8 cellular contexts compared by ENCODE assay signal in the genomic region with DNA sequence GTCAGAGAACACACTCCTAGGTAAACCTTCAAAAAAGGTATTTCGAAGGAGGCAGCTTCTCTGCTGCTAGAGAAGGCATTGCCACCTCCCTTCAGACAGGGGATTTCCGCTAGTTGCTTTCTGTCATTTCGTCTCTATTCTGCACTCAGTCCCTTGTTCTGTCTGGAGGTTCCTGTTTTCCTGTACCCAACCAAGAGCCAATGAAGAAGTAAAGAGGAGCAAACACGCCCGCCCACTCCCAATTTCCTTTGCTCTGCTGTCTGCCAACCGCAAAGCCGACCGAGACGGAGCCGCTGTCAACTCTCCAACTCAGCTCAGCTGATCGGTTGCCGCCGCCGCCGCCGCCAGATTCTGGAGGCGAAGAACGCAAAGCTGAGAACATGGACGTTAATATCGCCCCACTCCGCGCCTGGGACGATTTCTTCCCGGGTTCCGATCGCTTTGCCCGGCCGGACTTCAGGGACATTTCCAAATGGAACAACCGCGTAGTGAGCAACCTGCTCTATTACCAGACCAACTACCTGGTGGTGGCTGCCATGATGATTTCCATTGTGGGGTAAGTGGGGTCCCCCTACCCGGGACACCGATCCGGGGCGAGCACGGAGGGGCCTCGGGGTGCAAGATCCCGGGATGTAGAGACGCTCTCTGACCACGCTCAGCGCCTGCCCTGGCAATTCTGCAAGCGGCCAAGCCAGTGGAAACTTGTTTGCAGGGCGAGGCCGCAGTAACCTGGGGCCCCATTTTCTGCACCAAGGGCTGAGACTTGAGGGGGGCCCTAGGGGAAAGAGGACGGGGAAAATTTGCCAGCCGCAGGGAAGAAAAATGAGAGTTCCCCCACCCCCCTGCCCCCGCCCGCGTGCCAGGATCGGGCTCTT. TPM values are rescaled to one million over a fixed set of nuclear protein-coding genes. Genes with fewer than 3 reads are reported as not detected.
DNase-seq lines count a peak whose midpoint lies in the region; ATAC-seq and TF ChIP-seq lines count a peak whose summit lies in the region.

A gene with protein sequence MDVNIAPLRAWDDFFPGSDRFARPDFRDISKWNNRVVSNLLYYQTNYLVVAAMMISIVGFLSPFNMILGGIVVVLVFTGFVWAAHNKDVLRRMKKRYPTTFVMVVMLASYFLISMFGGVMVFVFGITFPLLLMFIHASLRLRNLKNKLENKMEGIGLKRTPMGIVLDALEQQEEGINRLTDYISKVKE (plus strand): TSS at position 270 of the 875 bp plus-strand sequence. CDS start 111 bp downstream, at position 381.

- no peaks in the 10 kb centered on the region for H3K27me3 Mint-ChIP-seq in T-helper 1 cell treated with Interleukin-12 subunit alpha and Interleukin-12 subunit beta and Interleukin-4 antibody, amounts not matched to agents 30 μg/mL and 1 μg/mL, for 36 hours (ENCODE audit: low read depth)

- H3K27ac ChIP-seq in left ventricle myocardium inferior (replicated peaks): peak within 1 kb of the TSS; percentile 96
- H3K27ac ChIP-seq in prostate gland: peak within 1 kb of the TSS; percentile 92
- peak within 1 kb of the TSS; percentile 77 for H3K27ac ChIP-seq in urinary bladder (ENCODE audit: low read depth)

- H3K27ac Mint-ChIP-seq in T-helper 1 cell treated with Interleukin-12 subunit alpha and Interleukin-12 subunit beta and Interleukin-4 antibody, amounts not matched to agents 30 μg/mL and 1 μg/mL, for 36 hours: peak within 1 kb of the TSS; percentile 99

- H3K4me3 ChIP-seq in GM12875 (ENCODE audit: low read depth, low read length) (peak within 1 kb of the TSS; percentile 73), left ventricle myocardium inferior (peak within 1 kb of the TSS; percentile 92), prostate gland (peak within 1 kb of the TSS; percentile 71 to 88), urinary bladder (ENCODE audit: low read depth, low read length) (peak within 1 kb of the TSS; percentile 96)

- intact Hi-C loops in left ventricle myocardium inferior (cut with micrococcal nuclease) (no loop called here), prostate gland (cut with DNase I) (no loop called here)

- H3K4me1 Mint-ChIP-seq in T-helper 1 cell treated with Interleukin-12 subunit alpha and Interleukin-12 subunit beta and Interleukin-4 antibody, amounts not matched to agents 30 μg/mL and 1 μg/mL, for 36 hours (ENCODE audit: low read depth): peaks cover 53% of the 10 kb centered on the region

- H3K36me3 ChIP-seq in left ventricle myocardium inferior (no peaks in the 10 kb centered on the region), prostate gland (no peaks in the 10 kb centered on the region), urinary bladder (ENCODE audit: insufficient read depth) (no peaks in the 10 kb centered on the region)

- H3K9me3 ChIP-seq in left ventricle myocardium inferior (replicated peaks) (no peaks in the 10 kb centered on the region), prostate gland (no peaks in the 10 kb centered on the region)

- DNase-seq in NCI-H1694 (lab: John Stamatoyannopoulos, UW) (peak; percentile 25), amniotic stem cell (lab: John Stamatoyannopoulos, UW) (peak; percentile 77), left ventricle myocardium inferior (peak; percentile 97), prostate gland (ENCODE audit: low spot score) (peak; percentile 94)

- WGBS in prostate gland: 1% methylated on average over 46 of the region's 49 CpGs
- 2% methylated on average over 49 of the region's 49 CpGs for WGBS in urinary bladder

- peaks cover 96% of the 10 kb centered on the region for H3K4me1 ChIP-seq in left ventricle myocardium inferior
- peaks cover 16% of the 10 kb centered on the region for H3K4me1 ChIP-seq in prostate gland (replicated peaks)
- no peaks in the 10 kb centered on the region for H3K4me1 ChIP-seq in urinary bladder (ENCODE audit: insufficient read depth)

- H3K27me3 ChIP-seq in left ventricle myocardium inferior (ENCODE audit: low read depth) (no peaks in the 10 kb centered on the region), prostate gland (replicated peaks; ENCODE audit: insufficient read depth) (no peaks in the 10 kb centered on the region)

- peak; percentile 61 for ATAC-seq in HG02759 (IDR thresholded peaks at IDR 0.05; ENCODE audit: unreplicated experiment)

- peak; percentile 70 for TF ChIP-seq POLR2A in prostate gland (IDR thresholded peaks at IDR 0.05)

- peaks cover 33% of the 10 kb centered on the region for H3K36me3 Mint-ChIP-seq in T-helper 1 cell treated with Interleukin-12 subunit alpha and Interleukin-12 subunit beta and Interleukin-4 antibody, amounts not matched to agents 30 μg/mL and 1 μg/mL, for 36 hours (ENCODE audit: low read depth)

- H3K9me3 Mint-ChIP-seq in T-helper 1 cell treated with Interleukin-12 subunit alpha and Interleukin-12 subunit beta and Interleukin-4 antibody, amounts not matched to agents 30 μg/mL and 1 μg/mL, for 36 hours: no peaks in the 10 kb centered on the region

- TF ChIP-seq CTCF in GM12875 (IDR thresholded peaks at IDR 0.05; ENCODE audit: borderline replicate concordance, insufficient read depth, low read depth, low read length): no peak
- no peak for TF ChIP-seq CTCF in left ventricle myocardium inferior (IDR thresholded peaks at IDR 0.05; ENCODE audit: borderline replicate concordance)
- no peak for TF ChIP-seq CTCF in prostate gland (IDR thresholded peaks at IDR 0.05)

- peak within 1 kb of the TSS; percentile 99 for H3K4me3 Mint-ChIP-seq in T-helper 1 cell treated with Interleukin-12 subunit alpha and Interleukin-12 subunit beta and Interleukin-4 antibody, amounts not matched to agents 30 μg/mL and 1 μg/mL, for 36 hours

RNA-seq across cellular contexts. Expression of the gene that starts here (rescaled TPM):
- 193 TPM for total RNA-seq in left ventricle myocardium inferior
- total RNA-seq in prostate gland: 100 to 1,000 TPM; 102 to 169 TPM
- 60.8 TPM for total RNA-seq in urinary bladder
- polyA plus RNA-seq in urinary bladder: 156 TPM

Comparison
In these comparisons a context has a peak if more than half of its experiments do, and no peak if none do; other contexts are left out.
1. Peak in every context shown above with its lines: DNase-seq, ATAC-seq, H3K4me3 ChIP-seq and H3K27ac ChIP-seq.
2. DNase-seq: peak in every context shown above with its lines; median percentile 97 in left ventricle myocardium inferior; 94 in prostate gland; 77 in amniotic stem cell; 25 in NCI-H1694.